29 cellular contexts compared by ENCODE assay signal in genomic region chr14:23613242-23614070, GRCh38. TPM values are rescaled to one million over a fixed set of nuclear protein-coding genes. Genes with fewer than 3 reads are reported as not detected.
DNase-seq lines count a peak whose midpoint lies in the region; ATAC-seq and TF ChIP-seq lines count a peak whose summit lies in the region.
"Had no signal": no experiment of that assay in that cellular context is flagged by ENCODE, and none has a peak within 500 bp of the region (broad histone marks: within the 10 kb centered on the region; RNA-seq: fewer than 3 reads in every experiment).

No MANE protein-coding gene starts in this region.

- 25% methylated on average over 6 of the region's 6 CpGs for WGBS in right lobe of liver (ENCODE audit: insufficient coverage, low coverage, low lambda C conversion rate, missing lambda C conversion rate)
- 35 to 59% (median 48%) methylated on average over 6 of the region's 6 CpGs for WGBS in stomach, 5 donors

- H3K27me3 Mint-ChIP-seq in WTC11 (ENCODE audit: low read depth): peaks cover 17% of the 10 kb centered on the region
- H3K27me3 Mint-ChIP-seq: stimulated activated naive CD8-positive, alpha-beta T cell treated with anti-CD3 and anti-CD28 coated beads, Interleukin-15, amount 100 ng/mL, for 72 hours had no signal

- no peak overlapping the region for H3K27ac Mint-ChIP-seq in WTC11
- H3K27ac Mint-ChIP-seq: CD8-positive, alpha-beta T cell; mesothelial cell of epicardium; type B pancreatic cell had no signal

- H3K27me3 ChIP-seq in right lobe of liver: no peaks in the 10 kb centered on the region
- no peaks in the 10 kb centered on the region for H3K27me3 ChIP-seq in stomach
- peaks cover 43% of the 10 kb centered on the region for H3K27me3 ChIP-seq in foreskin keratinocyte

- peaks cover 15% of the 10 kb centered on the region for H3K9me3 Mint-ChIP-seq in WTC11
- H3K9me3 Mint-ChIP-seq: CD8-positive, alpha-beta T cell; type B pancreatic cell had no signal

- no peak for ATAC-seq in WTC11
- ATAC-seq in right lobe of liver: peak; percentile 63 to 78 (median 71)
- ATAC-seq in foreskin keratinocyte: no peak
- ATAC-seq: activated CD4-positive, CD25-positive, alpha-beta regulatory T cell treated with anti-CD3 and anti-CD28 coated beads, Interleukin-2, amount 50 U/mL, for 24 hours; activated T-cell treated with anti-CD3 and anti-CD28 coated beads, Interleukin-2, amount 50 U/mL, for 4 hours; CD8-positive, alpha-beta T cell; esophagus mucosa; gastroesophageal sphincter; stimulated activated naive CD8-positive, alpha-beta T cell treated with anti-CD3 and anti-CD28 coated beads, Interleukin-15, amount 100 ng/mL, for 72 hours had no signal

- intact Hi-C loops in right lobe of liver (cut with DNase I) (no loop called here), stomach (cut with DNase I; ENCODE audit: low total_unique reads) (no loop called here)

- H3K4me1 Mint-ChIP-seq in WTC11: peaks cover 8% of the 10 kb centered on the region; the same call in 1 of the 2 replicates
- H3K4me1 Mint-ChIP-seq: mesothelial cell of epicardium had no signal

- CTCF ChIA-PET in WTC11 (lab: Charles Lee): interaction anchor here (1.0 to 9.0 kb wide), 4 partner anchors 19 to 297 kb away, joined by 3 to 69 read pairs (median 10); no protein-coding TSS in a partner anchor

- H3K4me3 ChIP-seq in right lobe of liver (no peak overlapping the region), stomach (no peak overlapping the region)
- H3K4me3 ChIP-seq: gastroesophageal sphincter, SK-N-MC, smooth muscle cell had no signal

- H3K36me3 Mint-ChIP-seq in WTC11: no peaks in the 10 kb centered on the region
- H3K36me3 Mint-ChIP-seq: CD8-positive, alpha-beta T cell; mesothelial cell of epicardium; type B pancreatic cell had no signal

- TF ChIP-seq CTCF in WTC11 (IDR thresholded peaks at IDR 0.05): no peak
- no peak for TF ChIP-seq CTCF in right lobe of liver (IDR thresholded peaks at IDR 0.05)
- TF ChIP-seq CTCF in stomach (IDR thresholded peaks at IDR 0.05): no peak
- TF ChIP-seq CTCF in foreskin keratinocyte (conservative IDR thresholded peaks at IDR 0.05): no peak

- TF ChIP-seq POLR2A in right lobe of liver (IDR thresholded peaks at IDR 0.05): no peak
- TF ChIP-seq POLR2A in stomach (IDR thresholded peaks at IDR 0.05): no peak

- no peak overlapping the region for H3K4me3 Mint-ChIP-seq in WTC11
- H3K4me3 Mint-ChIP-seq: activated T-cell treated with anti-CD3 and anti-CD28 coated beads, Interleukin-2, amount 50 U/mL, for 4 hours; CD8-positive, alpha-beta T cell; central memory CD8-positive, alpha-beta T cell; mesothelial cell of epicardium; stimulated activated naive CD8-positive, alpha-beta T cell treated with anti-CD3 and anti-CD28 coated beads, Interleukin-15, amount 100 ng/mL, for 72 hours; type B pancreatic cell had no signal

- POLR2A ChIA-PET in WTC11 (lab: Charles Lee): no interaction called here

- H3K36me3 ChIP-seq in right lobe of liver: no peaks in the 10 kb centered on the region
- H3K36me3 ChIP-seq in stomach: no peaks in the 10 kb centered on the region
- H3K36me3 ChIP-seq: gastroesophageal sphincter had no signal

- peaks cover 0 to 66% (median 27%) of the 10 kb centered on the region in 4 donors for H3K4me1 ChIP-seq in right lobe of liver
- peaks cover 38 to 52% (median 45%) of the 10 kb centered on the region in 4 donors for H3K4me1 ChIP-seq in stomach
- no peaks in the 10 kb centered on the region for H3K4me1 ChIP-seq in foreskin keratinocyte
- H3K4me1 ChIP-seq: gastroesophageal sphincter had no signal

- H3K27ac ChIP-seq in right lobe of liver: peak overlapping the region; percentile 11 to 97 (median 95)
- H3K27ac ChIP-seq in stomach: peak overlapping the region; percentile 60 to 87 (median 71)
- no peak overlapping the region for H3K27ac ChIP-seq in foreskin keratinocyte
- H3K27ac ChIP-seq: gastroesophageal sphincter, HL-60, SK-N-MC had no signal

- no peak for TF ChIP-seq EP300 in stomach (IDR thresholded peaks at IDR 0.05)

- no peak for DNase-seq in WTC11 (ENCODE audit: low spot score)
- DNase-seq in right lobe of liver: peak in 1 of 3 donors; percentile 60
- DNase-seq in stomach: no peak
- DNase-seq in foreskin keratinocyte: no peak
- DNase-seq in inferior parietal cortex (ENCODE audit: extremely low spot score): no peak
- no peak for DNase-seq in NCI-H510A (lab: John Stamatoyannopoulos, UW)
- DNase-seq: activated CD8-positive, alpha-beta memory T cell treated with anti-CD3 and anti-CD28 coated beads for 24 hours; activated naive CD4-positive, alpha-beta T cell treated with anti-CD3 and anti-CD28 coated beads, Interleukin-2, amount 50 U/mL, for 16 hours; activated T-cell treated with anti-CD3 and anti-CD28 coated beads, Interleukin-2, amount 50 U/mL, for 4 hours; anterior cingulate cortex; CD8-positive, alpha-beta T cell; GOT3; IMR-90; NCI-H2081 treated with DMSO at 0.1 percent for 48 hours; NCI-H524; RPMI8226; stimulated activated CD4-positive, alpha-beta T cell treated with anti-CD3 and anti-CD28 coated beads, Interleukin-4, amount 100 ng/mL, for 1 hour; stimulated activated naive CD8-positive, alpha-beta T cell treated with anti-CD3 and anti-CD28 coated beads, Interleukin-15, amount 100 ng/mL, for 72 hours; T-helper 9 cell had no signal

- no peaks in the 10 kb centered on the region for H3K9me3 ChIP-seq in right lobe of liver
- no peaks in the 10 kb centered on the region for H3K9me3 ChIP-seq in stomach
- H3K9me3 ChIP-seq: gastroesophageal sphincter had no signal

TF ChIP-seq in WTC11, 78 proteins besides CTCF, POLR2A, EP300 and RAD21:
- TF ChIP-seq ELF4 (CRISPR knock-in tag; IDR thresholded peaks at IDR 0.05; ENCODE audit: low read depth) (no peak), GABPB1 (CRISPR knock-in tag; IDR thresholded peaks at IDR 0.05) (peak; percentile 81)

RNA-seq across cellular contexts. Expression of gene DHRS2, which starts 22.7 kb away (rescaled TPM):
- 1.8 to 4.5 TPM (median 1.8 TPM) in 3 replicates for total RNA-seq in WTC11 (2021)
- 10 to 100 TPM in 1 of 6 experiments, 1 to 10 TPM in 4, under 1 TPM in 1; 0.53 to 12.3 (median 4.2) TPM for total RNA-seq in right lobe of liver
- total RNA-seq in stomach: 10 to 100 TPM in 1 of 5 donors, 1 to 10 TPM in 1, not detected in 3; 4.6 to 19.6 TPM
- 1 to 10 TPM; 3.7 to 9.7 (median 6.7) TPM for polyA plus RNA-seq in stomach
- total RNA-seq in foreskin keratinocyte: 0.17 and 0.18 TPM in 2 replicates
- 0.16 and 0.32 TPM in 2 replicates for polyA plus RNA-seq in foreskin keratinocyte
- total RNA-seq: CD8-positive, alpha-beta T cell; esophagus mucosa had no signal

RNA-seq across cellular contexts. Expression of gene JPH4, which starts 34.9 kb away (rescaled TPM):
- 50.1 to 62.0 TPM (median 60.0 TPM) in 3 replicates for total RNA-seq in WTC11 (2021)
- under 1 TPM in 3 of 6 experiments, not detected in 3; 0.07 to 0.20 (median 0.19) TPM for total RNA-seq in right lobe of liver
- 1 to 10 TPM in 1 of 5 donors, under 1 TPM in 2, not detected in 2; 0.43 to 1.1 (median 0.58) TPM for total RNA-seq in stomach
- under 1 TPM; 0.15 to 0.50 (median 0.30) TPM for polyA plus RNA-seq in stomach
- not detected in 2 replicates for total RNA-seq in foreskin keratinocyte
- 0.02 TPM in 1 of 2 replicates, not detected in the other for polyA plus RNA-seq in foreskin keratinocyte
- total RNA-seq: CD8-positive, alpha-beta T cell; IMR-90; pulmonary artery endothelial cell had no signal
- polyA plus RNA-seq: IMR-90, smooth muscle cell had no signal

RNA-seq across cellular contexts. Expression of gene AP1G2, which starts 45.9 kb away (rescaled TPM):
- 108 to 122 TPM (median 115 TPM) in 3 replicates for total RNA-seq in WTC11 (2021)
- total RNA-seq in right lobe of liver: 10 to 100 TPM; 13.6 to 25.9 (median 23.0) TPM
- total RNA-seq in stomach: 100 to 1,000 TPM in 4 of 5 donors, 10 to 100 TPM in 1; 39.1 to 531 (median 212) TPM
- polyA plus RNA-seq in stomach: 100 to 1,000 TPM in 2 of 3 donors, 10 to 100 TPM in 1; 85.9 to 214 (median 113) TPM
- 79.0 and 80.6 TPM in 2 replicates for total RNA-seq in foreskin keratinocyte
- 89.8 and 91.1 TPM in 2 replicates for polyA plus RNA-seq in foreskin keratinocyte

RNA-seq across cellular contexts. Expression of gene THTPA, which starts 57.4 kb away (rescaled TPM):
- 20.0 to 26.2 TPM (median 25.4 TPM) in 3 replicates for total RNA-seq in WTC11 (2021)
- 10 to 100 TPM in 4 of 6 experiments, 1 to 10 TPM in 2; 8.2 to 15.0 (median 11.4) TPM for total RNA-seq in right lobe of liver
- total RNA-seq in stomach: 100 to 1,000 TPM in 1 of 5 donors, 10 to 100 TPM in 3, 1 to 10 TPM in 1; 8.5 to 170 (median 20.6) TPM
- 10 to 100 TPM in 2 of 3 donors, 1 to 10 TPM in 1; 8.6 to 16.7 (median 15.9) TPM for polyA plus RNA-seq in stomach
- 4.0 and 6.0 TPM in 2 replicates for total RNA-seq in foreskin keratinocyte
- polyA plus RNA-seq in foreskin keratinocyte: 6.5 and 7.5 TPM in 2 replicates

Comparison
In these comparisons a context has a peak if more than half of its experiments do, and no peak if none do; other contexts are left out.
1. ATAC-seq: peak in right lobe of liver (4 of 4); none in WTC11 (single experiment) and foreskin keratinocyte (single experiment).
2. RNA of gene JPH4, which starts 34.9 kb away (total RNA-seq): 50.1 to 62.0 TPM in WTC11; 0.43 to 1.1 TPM in stomach, 0.07 to 0.20 TPM in right lobe of liver and not detected in foreskin keratinocyte; every median in the first group is over 10 times any median in the second.